Comparison of ENCODE assay signal across 19 cellular contexts in genomic region chr6:158194487-158195280, GRCh38. TPM values are rescaled to one million over a fixed set of nuclear protein-coding genes. Genes with fewer than 3 reads are reported as not detected.
DNase-seq lines count a peak whose midpoint lies in the region; ATAC-seq and TF ChIP-seq lines count a peak whose summit lies in the region.
"Had no signal": no experiment of that assay in that cellular context is flagged by ENCODE, and none has a peak within 500 bp of the region (broad histone marks: within the 10 kb centered on the region; RNA-seq: fewer than 3 reads in every experiment).

No MANE protein-coding gene starts in this region.

- POLR2A ChIA-PET in PC-3 (lab: Charles Lee; ENCODE audit: unreplicated experiment), result no interaction called here

- H2AFZ ChIP-seq in PC-3 (ENCODE audit: low read length), result no peak overlapping the region

- intact Hi-C loops in PC-3 (cut with micrococcal nuclease), result no loop called here

- no peak for TF ChIP-seq CTCF in PC-3 (conservative IDR thresholded peaks at IDR 0.05; ENCODE audit: low read depth, low read length)

- BruUV-seq in PC-3 (replicated peaks; lab: Mats Ljungman, UMichigan), result no TSS peak

- H3K4me3 ChIP-seq in PC-3 (ENCODE audit: low read length), result no peak overlapping the region
- H3K4me3 ChIP-seq: A549; BLaER1 treated with 17β-estradiol and CSF1 and Interleukin-3, amounts not matched to agents 10 nM and 100 nM; SJCRH30 had no signal

- CTCF ChIA-PET in PC-3 (lab: Charles Lee), result interaction anchor here (0.5 kb wide), 1 partner anchor 409 kb away, joined by 3 read pairs; no protein-coding TSS in a partner anchor

- peak overlapping the region; percentile 22; the same call in 1 of the 2 replicates for H3K9ac ChIP-seq in ES-I3 (ENCODE audit: low read depth, low read length)
- H3K9ac ChIP-seq in PC-3 (ENCODE audit: low read length), result no peak overlapping the region
- H3K9ac ChIP-seq: BLaER1 treated with 17β-estradiol and CSF1 and Interleukin-3, amounts not matched to agents 10 nM and 100 nM had no signal

- H3K4me2 ChIP-seq in PC-3 (ENCODE audit: low read length), result no peak overlapping the region
- H3K4me2 ChIP-seq: A549; BLaER1 treated with 17β-estradiol and CSF1 and Interleukin-3, amounts not matched to agents 10 nM and 100 nM had no signal

- H3K9me2 ChIP-seq in PC-3 (replicated peaks; ENCODE audit: low read length), result no peaks in the 10 kb centered on the region

- H3K36me3 ChIP-seq in ES-I3 (ENCODE audit: insufficient read depth, low read length) (no peaks in the 10 kb centered on the region), PC-3 (ENCODE audit: low read depth, low read length) (no peaks in the 10 kb centered on the region)

- DNase-seq in PC-3 (no peak), iPS DF 19.7 (ENCODE audit: low read depth, low spot score) (peak; percentile 75), left lobe of liver (ENCODE audit: low spot score) (no peak), AG20443 (ENCODE audit: low spot score) (no peak), NCI-H510A (lab: John Stamatoyannopoulos, UW) (no peak)
- DNase-seq in activated effector memory CD4-positive, alpha-beta T cell treated with anti-CD3 and anti-CD28 coated beads, Interleukin-2, amount 50 U/mL, for 16 hours, result no peak
- DNase-seq: Calu3; CD8-positive, alpha-beta T cell; EL; Karpas-422; NCI-H1417 treated with DMSO at 0.1 percent for 48 hours; NCI-H1930; NCI-H226; NCI-H524 treated with DMSO at 0.1 percent for 48 hours; SJCRH30 had no signal

- no peaks in the 10 kb centered on the region for H4K20me1 ChIP-seq in PC-3 (ENCODE audit: low read length)
- H4K20me1 ChIP-seq: BLaER1 treated with 17β-estradiol and CSF1 and Interleukin-3, amounts not matched to agents 10 nM and 100 nM had no signal

- no peaks in the 10 kb centered on the region for H3K79me2 ChIP-seq in PC-3 (ENCODE audit: low read length)

- H3K27ac ChIP-seq in PC-3 (ENCODE audit: low read length), result no peak overlapping the region
- H3K27ac ChIP-seq: A549; BLaER1 treated with 17β-estradiol and CSF1 and Interleukin-3, amounts not matched to agents 10 nM and 100 nM; SJCRH30 had no signal

- no peaks in the 10 kb centered on the region for H3K9me3 ChIP-seq in ES-I3 (ENCODE audit: control insufficient read depth, insufficient read depth, low read length)
- H3K9me3 ChIP-seq in PC-3 (ENCODE audit: low read length), result no peaks in the 10 kb centered on the region
- H3K9me3 ChIP-seq: A549, SJCRH30 had no signal

- no peaks in the 10 kb centered on the region for H3F3A ChIP-seq in PC-3 (ENCODE audit: low read length, unreplicated experiment)

- H3K27me3 ChIP-seq in PC-3 (ENCODE audit: low read length), result no peaks in the 10 kb centered on the region
- H3K27me3 ChIP-seq: BLaER1 treated with 17β-estradiol and CSF1 and Interleukin-3, amounts not matched to agents 10 nM and 100 nM; SJCRH30 had no signal

- 0 out of 2 replicates have a peak, but pooled peaks have one; percentile 24 for ATAC-seq in PC-3
- ATAC-seq in left lobe of liver, result peak; percentile 52
- ATAC-seq in GM21423 (IDR thresholded peaks at IDR 0.05; ENCODE audit: unreplicated experiment), result no peak
- ATAC-seq: A549; CD8-positive, alpha-beta T cell had no signal

- H3K4me1 ChIP-seq in ES-I3 (ENCODE audit: insufficient read depth, low read length), result peaks cover 17% of the 10 kb centered on the region
- H3K4me1 ChIP-seq in PC-3 (ENCODE audit: insufficient read depth, low read length), result peaks cover 6% of the 10 kb centered on the region; the same call in 1 of the 2 replicates
- H3K4me1 ChIP-seq: A549; BLaER1 treated with 17β-estradiol and CSF1 and Interleukin-3, amounts not matched to agents 10 nM and 100 nM; SJCRH30 had no signal

RNA-seq across cellular contexts. Expression of gene GTF2H5, which starts 26.5 kb away (rescaled TPM):
- 2.8 and 3.0 TPM in 2 replicates for total RNA-seq in PC-3 (2014; rRNA removed)
- 11.3 TPM for total RNA-seq in left lobe of liver

RNA-seq across cellular contexts. Expression of gene SERAC1, which starts 26.6 kb away (rescaled TPM):
- total RNA-seq in PC-3 (2014; rRNA removed) (3.9 and 5.0 TPM in 2 replicates), left lobe of liver (3.8 TPM)
